11 cellular contexts compared by ENCODE assay signal in genomic region chr1:32894019-32894600, GRCh38. TPM values are rescaled to one million over a fixed set of nuclear protein-coding genes. Genes with fewer than 3 reads are reported as not detected.
A peak's percentile ranks its signal among the peaks of the same experiment; 100 is the strongest.
DNase-seq lines count a peak whose midpoint lies in the region; ATAC-seq and TF ChIP-seq lines count a peak whose summit lies in the region.
"Had no signal": no experiment of that assay in that cellular context is flagged by ENCODE, and none has a peak within 500 bp of the region (broad histone marks: within the 10 kb centered on the region; RNA-seq: fewer than 3 reads in every experiment).

No MANE protein-coding gene starts in this region.

- H3K4me3 ChIP-seq in WERI-Rb-1 (ENCODE audit: low read depth, low read length), result peak overlapping the region; percentile 70

- CTCF ChIA-PET in activated naive CD4-positive, alpha-beta T cell treated with anti-CD3 and anti-CD28 coated beads for 36 hours (lab: Charles Lee), result interaction anchor here (1.6 kb wide), 1 partner anchor 492 kb away, joined by 3 read pairs; no protein-coding TSS in a partner anchor

- intact Hi-C loops in activated naive CD4-positive, alpha-beta T cell treated with anti-CD3 and anti-CD28 coated beads for 36 hours (cut with micrococcal nuclease), result no loop called here

- H3K9me3 ChIP-seq in WERI-Rb-1 (ENCODE audit: severe bottlenecking), result no peaks in the 10 kb centered on the region

- H3K27ac ChIP-seq in WERI-Rb-1, result peak overlapping the region; percentile 95

- peaks cover 44% of the 10 kb centered on the region for H3K27me3 Mint-ChIP-seq in activated naive CD4-positive, alpha-beta T cell treated with anti-CD3 and anti-CD28 coated beads for 36 hours (ENCODE audit: low read depth)
- H3K27me3 Mint-ChIP-seq in stimulated activated memory B cell treated with anti-CD40 and anti-IgM and Interleukin-4, amounts not matched to agents 10 μg/mL and 1 μg/mL and 100 μg/mL, for 72 hours, result peaks cover 70% of the 10 kb centered on the region

- H3K36me3 Mint-ChIP-seq in activated naive CD4-positive, alpha-beta T cell treated with anti-CD3 and anti-CD28 coated beads for 36 hours (ENCODE audit: low read depth), result no peaks in the 10 kb centered on the region
- H3K36me3 Mint-ChIP-seq in stimulated activated memory B cell treated with anti-CD40 and anti-IgM and Interleukin-4, amounts not matched to agents 10 μg/mL and 1 μg/mL and 100 μg/mL, for 72 hours, result peaks cover 6% of the 10 kb centered on the region

- TF ChIP-seq CTCF in WERI-Rb-1 (IDR thresholded peaks at IDR 0.05; ENCODE audit: low read depth, low read length), result no peak
- TF ChIP-seq CTCF in omental fat pad (IDR thresholded peaks at IDR 0.05), result no peak

- no peaks in the 10 kb centered on the region for H3K27me3 ChIP-seq in WERI-Rb-1 (ENCODE audit: insufficient read depth, low read depth, severe bottlenecking)

- H3K27ac Mint-ChIP-seq in activated naive CD4-positive, alpha-beta T cell treated with anti-CD3 and anti-CD28 coated beads for 36 hours, result no peak overlapping the region
- no peak overlapping the region for H3K27ac Mint-ChIP-seq in stimulated activated memory B cell treated with anti-CD40 and anti-IgM and Interleukin-4, amounts not matched to agents 10 μg/mL and 1 μg/mL and 100 μg/mL, for 72 hours

- peaks cover 7% of the 10 kb centered on the region for H3K4me1 Mint-ChIP-seq in activated naive CD4-positive, alpha-beta T cell treated with anti-CD3 and anti-CD28 coated beads for 36 hours (ENCODE audit: low read depth)
- peaks cover 20% of the 10 kb centered on the region for H3K4me1 Mint-ChIP-seq in stimulated activated memory B cell treated with anti-CD40 and anti-IgM and Interleukin-4, amounts not matched to agents 10 μg/mL and 1 μg/mL and 100 μg/mL, for 72 hours

- DNase-seq in activated naive CD4-positive, alpha-beta T cell treated with anti-CD3 and anti-CD28 coated beads for 36 hours, result no peak
- DNase-seq in activated naive CD4-positive, alpha-beta T cell (lab: John Stamatoyannopoulos, UW), result no peak
- DNase-seq in WERI-Rb-1 (peak; percentile 75), iPS-NIHi7 (ENCODE audit: extremely low spot score) (peak; percentile 41), hippocampal formation (lab: John Stamatoyannopoulos, UW) (no peak), omental fat pad (ENCODE audit: low spot score) (no peak), HPDE6-E6E7 (ENCODE audit: extremely low spot score) (no peak)
- DNase-seq: NCI-H524 treated with DMSO at 0.1 percent for 48 hours had no signal

- no peak for ATAC-seq in stimulated activated memory B cell treated with anti-CD40 and anti-IgM and Interleukin-4, amounts not matched to agents 10 μg/mL and 1 μg/mL and 100 μg/mL, for 72 hours
- no peak for ATAC-seq in omental fat pad (ENCODE audit: low FRiP score)

- peak overlapping the region; percentile 43 for H3K4me3 Mint-ChIP-seq in activated naive CD4-positive, alpha-beta T cell treated with anti-CD3 and anti-CD28 coated beads for 36 hours
- H3K4me3 Mint-ChIP-seq in stimulated activated memory B cell treated with anti-CD40 and anti-IgM and Interleukin-4, amounts not matched to agents 10 μg/mL and 1 μg/mL and 100 μg/mL, for 72 hours, result peak overlapping the region; percentile 58

- H3K36me3 ChIP-seq in WERI-Rb-1, result peaks cover 46% of the 10 kb centered on the region

- H3K9me3 Mint-ChIP-seq in activated naive CD4-positive, alpha-beta T cell treated with anti-CD3 and anti-CD28 coated beads for 36 hours, result no peaks in the 10 kb centered on the region
- no peaks in the 10 kb centered on the region for H3K9me3 Mint-ChIP-seq in stimulated activated memory B cell treated with anti-CD40 and anti-IgM and Interleukin-4, amounts not matched to agents 10 μg/mL and 1 μg/mL and 100 μg/mL, for 72 hours

RNA-seq across cellular contexts. Expression of gene TMEM54, which starts 7.1 kb away (rescaled TPM):
- total RNA-seq in activated naive CD4-positive, alpha-beta T cell treated with anti-CD3 and anti-CD28 coated beads for 36 hours, result 1 to 10 TPM in 1 of 2 experiments, under 1 TPM in 1; 0.84 to 1.0 TPM
- total RNA-seq in omental fat pad, result 10 to 100 TPM; 16.2 to 70.1 (median 26.4) TPM
- total RNA-seq: mononuclear cell had no signal

RNA-seq across cellular contexts. Expression of gene HPCA, which starts 7.8 kb away (rescaled TPM):
- total RNA-seq in activated naive CD4-positive, alpha-beta T cell treated with anti-CD3 and anti-CD28 coated beads for 36 hours, result not detected
- 1 to 10 TPM in 1 of 4 donors, not detected in 3; 1.2 TPM for total RNA-seq in omental fat pad
- total RNA-seq: H4, mononuclear cell had no signal

RNA-seq across cellular contexts. Expression of gene FNDC5, which starts 23.4 kb away (rescaled TPM):
- total RNA-seq in activated naive CD4-positive, alpha-beta T cell treated with anti-CD3 and anti-CD28 coated beads for 36 hours, result not detected
- 1 to 10 TPM in 3 of 4 donors, under 1 TPM in 1; 0.48 to 3.0 (median 1.6) TPM for total RNA-seq in omental fat pad

Comparison
In these comparisons a context has a peak if more than half of its experiments do, and no peak if none do; other contexts are left out.
1. DNase-seq: peak in WERI-Rb-1 (single experiment) and iPS-NIHi7 (single experiment); none in activated naive CD4-positive, alpha-beta T cell treated with anti-CD3 and anti-CD28 coated beads for 36 hours (single experiment), activated naive CD4-positive, alpha-beta T cell (0 of 4), hippocampal formation (0 of 2), omental fat pad (single experiment) and HPDE6-E6E7 (single experiment).
2. RNA of gene TMEM54, which starts 7.1 kb away (total RNA-seq): 16.2 to 70.1 TPM in omental fat pad; 0.84 to 1.0 TPM in activated naive CD4-positive, alpha-beta T cell treated with anti-CD3 and anti-CD28 coated beads for 36 hours; every median in the first group is over 4 times any median in the second.